Comparison of ENCODE assay signal across 14 cellular contexts in the genomic region with DNA sequence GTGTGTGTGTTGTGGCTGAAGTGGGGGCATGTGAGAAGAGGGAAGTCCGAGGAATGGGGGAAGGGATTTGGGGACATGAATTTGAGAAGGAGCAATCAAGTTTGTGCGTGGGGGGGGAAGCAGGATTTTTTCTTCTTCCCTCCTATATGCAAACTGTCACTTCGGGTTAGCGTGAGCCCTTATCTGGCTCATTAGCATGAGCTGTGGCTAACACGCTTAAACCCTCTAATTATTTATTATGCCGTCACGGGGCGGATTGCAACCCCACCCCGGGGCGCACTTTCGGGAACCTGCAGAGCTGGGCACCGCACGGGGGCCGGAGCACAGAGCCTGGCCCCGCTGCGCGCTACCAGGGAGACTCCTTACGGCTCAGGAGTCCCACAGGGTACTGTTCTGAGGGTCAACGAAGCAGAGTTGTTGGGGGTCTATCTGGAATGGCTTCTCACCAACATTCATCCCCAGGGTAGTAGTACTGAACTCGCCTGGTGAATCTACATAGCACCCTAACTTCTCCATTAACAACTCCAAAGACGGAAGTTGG. TPM values are rescaled to one million over a fixed set of nuclear protein-coding genes. Genes with fewer than 3 reads are reported as not detected.
DNase-seq lines count a peak whose midpoint lies in the region; ATAC-seq lines count a peak whose summit lies in the region.
"Had no signal": no experiment of that assay in that cellular context is flagged by ENCODE, and none has a peak within 500 bp of the region (broad histone marks: within the 10 kb centered on the region; RNA-seq: fewer than 3 reads in every experiment).

No MANE protein-coding gene starts in this region.

- H3K4me1 ChIP-seq in HUES48 (ENCODE audit: control insufficient read depth, insufficient read depth, low read length), result peaks cover 28% of the 10 kb centered on the region

- no peak overlapping the region for H3K9ac ChIP-seq in HUES48 (ENCODE audit: low read depth, low read length)

- H3K4me3 ChIP-seq in HUES48 (ENCODE audit: low read depth, low read length), result peak overlapping the region; percentile 62

- H3K36me3 ChIP-seq in HUES48 (ENCODE audit: control insufficient read depth, insufficient read depth, low read length), result no peaks in the 10 kb centered on the region

- H3K27me3 ChIP-seq in HUES48 (ENCODE audit: control insufficient read depth, insufficient read depth, low read length), result peaks cover 81% of the 10 kb centered on the region

- no peak overlapping the region for H3K27ac Mint-ChIP-seq in activated CD8-positive, alpha-beta T cell treated with anti-CD3 and anti-CD28 coated beads, Interleukin-2, amount 10 ng/mL, durations not matched to agents 7 days and 5 days
- no peak overlapping the region for H3K27ac Mint-ChIP-seq in naive B cell
- no peak overlapping the region for H3K27ac Mint-ChIP-seq in naive thymus-derived CD8-positive, alpha-beta T cell

- H3K27ac ChIP-seq in HUES48 (ENCODE audit: low read depth, low read length), result no peak overlapping the region
- H3K27ac ChIP-seq: C4-2B had no signal

- peak overlapping the region; percentile 3 for H3K4me3 Mint-ChIP-seq in activated CD8-positive, alpha-beta T cell treated with anti-CD3 and anti-CD28 coated beads, Interleukin-2, amount 10 ng/mL, durations not matched to agents 7 days and 5 days
- H3K4me3 Mint-ChIP-seq in naive B cell, result peak overlapping the region in 5 of 8 donors; percentile 9 to 62 (median 44)
- H3K4me3 Mint-ChIP-seq in naive thymus-derived CD8-positive, alpha-beta T cell, result peak overlapping the region in 2 of 10 donors; percentile 11 to 34

- no peaks in the 10 kb centered on the region for H3K36me3 Mint-ChIP-seq in activated CD8-positive, alpha-beta T cell treated with anti-CD3 and anti-CD28 coated beads, Interleukin-2, amount 10 ng/mL, durations not matched to agents 7 days and 5 days (ENCODE audit: low read depth)
- H3K36me3 Mint-ChIP-seq in naive B cell, result no peaks in the 10 kb centered on the region
- H3K36me3 Mint-ChIP-seq in naive thymus-derived CD8-positive, alpha-beta T cell, result no peaks in the 10 kb centered on the region

- H3K4me1 Mint-ChIP-seq in activated CD8-positive, alpha-beta T cell treated with anti-CD3 and anti-CD28 coated beads, Interleukin-2, amount 10 ng/mL, durations not matched to agents 7 days and 5 days (ENCODE audit: low read depth), result peaks cover 26% of the 10 kb centered on the region
- peaks cover 6 to 18% (median 8%) of the 10 kb centered on the region in 3 donors for H3K4me1 Mint-ChIP-seq in naive B cell
- peaks cover 6 to 13% (median 10%) of the 10 kb centered on the region in 4 donors for H3K4me1 Mint-ChIP-seq in naive thymus-derived CD8-positive, alpha-beta T cell

- no peaks in the 10 kb centered on the region for H3K9me3 Mint-ChIP-seq in activated CD8-positive, alpha-beta T cell treated with anti-CD3 and anti-CD28 coated beads, Interleukin-2, amount 10 ng/mL, durations not matched to agents 7 days and 5 days (ENCODE audit: insufficient read depth)
- peaks cover 0 to 2% (median 0%) of the 10 kb centered on the region in 7 donors for H3K9me3 Mint-ChIP-seq in naive B cell
- H3K9me3 Mint-ChIP-seq in naive thymus-derived CD8-positive, alpha-beta T cell, result peaks cover 0 to 1% (median 0%) of the 10 kb centered on the region in 9 donors

- CTCF ChIA-PET in activated CD8-positive, alpha-beta T cell treated with anti-CD3 and anti-CD28 coated beads, Interleukin-2, amount 10 ng/mL, durations not matched to agents 7 days and 5 days (lab: Charles Lee), result interaction anchor here (1.0 to 4.8 kb wide), 4 partner anchors 10 to 597 kb away, joined by 3 to 79 read pairs (median 4); no protein-coding TSS in a partner anchor

- DNase-seq in DMS79 treated with DMSO at 0.1 percent for 48 hours (lab: John Stamatoyannopoulos, UW) (peak; percentile 85), naive B cell (no peak), Kasumi-1 (lab: John Stamatoyannopoulos, UW) (no peak)
- no peak for DNase-seq in activated CD8-positive, alpha-beta T cell treated with anti-CD3 and anti-CD28 coated beads, Interleukin-2, amount 10 ng/mL, durations not matched to agents 7 days and 5 days
- no peak for DNase-seq in naive thymus-derived CD8-positive, alpha-beta T cell
- no peak for DNase-seq in activated CD4-positive, CD25-positive, alpha-beta regulatory T cell (lab: John Stamatoyannopoulos, UW)
- DNase-seq: cortex of kidney, NCI-H446 treated with DMSO at 0.1 percent for 48 hours, right cardiac atrium, T1000 had no signal

- POLR2A ChIA-PET in activated CD8-positive, alpha-beta T cell treated with anti-CD3 and anti-CD28 coated beads, Interleukin-2, amount 10 ng/mL, durations not matched to agents 7 days and 5 days (lab: Charles Lee), result no interaction called here
- POLR2A ChIA-PET in naive thymus-derived CD8-positive, alpha-beta T cell (lab: Charles Lee), result no interaction called here

- peaks cover 77% of the 10 kb centered on the region for H3K27me3 Mint-ChIP-seq in activated CD8-positive, alpha-beta T cell treated with anti-CD3 and anti-CD28 coated beads, Interleukin-2, amount 10 ng/mL, durations not matched to agents 7 days and 5 days (ENCODE audit: low read depth)
- peaks cover 80 to 86% (median 83%) of the 10 kb centered on the region in 3 donors for H3K27me3 Mint-ChIP-seq in naive B cell
- peaks cover 57 to 95% (median 77%) of the 10 kb centered on the region in 5 donors for H3K27me3 Mint-ChIP-seq in naive thymus-derived CD8-positive, alpha-beta T cell

- ATAC-seq in activated CD8-positive, alpha-beta T cell treated with anti-CD3 and anti-CD28 coated beads, Interleukin-2, amount 10 ng/mL, durations not matched to agents 7 days and 5 days, result no peak
- no peak for ATAC-seq in naive B cell (ENCODE audit: low read depth in 2 of 2)
- no peak for ATAC-seq in naive thymus-derived CD8-positive, alpha-beta T cell
- ATAC-seq: right cardiac atrium had no signal

- no peaks in the 10 kb centered on the region for H3K9me3 ChIP-seq in HUES48 (ENCODE audit: control insufficient read depth, insufficient read depth, low read length)

RNA-seq across cellular contexts. Expression of gene ASCL1, which starts 6.5 kb away (rescaled TPM):
- not detected for total RNA-seq in activated CD8-positive, alpha-beta T cell treated with anti-CD3 and anti-CD28 coated beads, Interleukin-2, amount 10 ng/mL, durations not matched to agents 7 days and 5 days
- polyA plus RNA-seq in naive B cell (ENCODE audit: low read depth in 6 of 6), result not detected
- not detected for total RNA-seq in naive thymus-derived CD8-positive, alpha-beta T cell
- not detected for polyA plus RNA-seq in naive thymus-derived CD8-positive, alpha-beta T cell
- total RNA-seq: LHCN-M2, right cardiac atrium had no signal
- polyA plus RNA-seq: adipose tissue, right cardiac atrium had no signal

RNA-seq across cellular contexts. Expression of gene PAH, which starts 34.0 kb away (rescaled TPM):
- not detected for total RNA-seq in activated CD8-positive, alpha-beta T cell treated with anti-CD3 and anti-CD28 coated beads, Interleukin-2, amount 10 ng/mL, durations not matched to agents 7 days and 5 days
- polyA plus RNA-seq in naive B cell (ENCODE audit: low read depth in 6 of 6), result not detected
- under 1 TPM in 1 of 2 experiments, not detected in 1; 0.25 TPM for total RNA-seq in naive thymus-derived CD8-positive, alpha-beta T cell
- not detected for polyA plus RNA-seq in naive thymus-derived CD8-positive, alpha-beta T cell
- total RNA-seq: LHCN-M2 had no signal
- polyA plus RNA-seq: right cardiac atrium had no signal
